In genomic region chr1:1149416-1149815, GRCh38 we compare ENCODE assay signal across 32 cellular contexts. TPM values are rescaled to one million over a fixed set of nuclear protein-coding genes. Genes with fewer than 3 reads are reported as not detected.
"Had no signal": no experiment of that assay in that cellular context is flagged by ENCODE, and none has a peak within 500 bp of the region (broad histone marks: within the 10 kb centered on the region; RNA-seq: fewer than 3 reads in every experiment).

No MANE protein-coding gene starts in this region.

- H3K27ac Mint-ChIP-seq: dendritic cell treated with granulocyte-macrophage colony-stimulating factor and Interleukin-4, amounts not matched to agents 40 ng/mL and 50 ng/mL, for 4 days; nephron; neural progenitor cell; stimulated activated naive CD8-positive, alpha-beta T cell treated with anti-CD3 and anti-CD28 coated beads, Interleukin-15, Interleukin-2, amounts not matched to agents 100 ng/mL and 50 ng/mL, for 24 hours; type B pancreatic cell had no signal

- H3K9me3 ChIP-seq: esophagus muscularis mucosa, lower lobe of right lung, ovary, psoas muscle, sigmoid colon, thyroid gland had no signal

- H2AFZ ChIP-seq: neural progenitor cell had no signal

- H3K4me3 ChIP-seq: esophagus muscularis mucosa, heart right ventricle, lower lobe of right lung, neural progenitor cell, ovary, psoas muscle, sigmoid colon, thyroid gland had no signal

- H3K27ac ChIP-seq: esophagus muscularis mucosa, foreskin keratinocyte, heart right ventricle, lower lobe of right lung, neural progenitor cell, ovary, psoas muscle, sigmoid colon, thyroid gland had no signal

- H3K4me2 ChIP-seq: neural progenitor cell had no signal

- H3K36me3 Mint-ChIP-seq: stimulated activated memory B cell treated with anti-CD40 and anti-IgM and Interleukin-4, amounts not matched to agents 10 μg/mL and 1 μg/mL and 100 μg/mL, for 72 hours; type B pancreatic cell had no signal

- H3K4me1 ChIP-seq: esophagus muscularis mucosa, lower lobe of right lung, neural progenitor cell, psoas muscle, sigmoid colon, thyroid gland had no signal

- H3K27me3 Mint-ChIP-seq: naive thymus-derived CD4-positive, alpha-beta T cell; stimulated activated memory B cell treated with anti-CD40 and anti-IgM and Interleukin-4, amounts not matched to agents 10 μg/mL and 1 μg/mL and 100 μg/mL, for 72 hours; stimulated activated naive CD8-positive, alpha-beta T cell treated with anti-CD3 and anti-CD28 coated beads, Interleukin-15, Interleukin-2, amounts not matched to agents 100 ng/mL and 50 ng/mL, for 24 hours; type B pancreatic cell had no signal

- H3K27me3 ChIP-seq: foreskin keratinocyte, neural progenitor cell, ovary, thyroid gland had no signal

- H3K36me3 ChIP-seq: esophagus muscularis mucosa, heart right ventricle, lower lobe of right lung, neural progenitor cell, ovary, sigmoid colon, thyroid gland had no signal

- DNase-seq: effector memory CD4-positive, alpha-beta T cell; glutamatergic neuron; heart right ventricle; hippocampal formation; kidney glomerular epithelial cell; left ventricle myocardium superior; lower lobe of right lung; naive thymus-derived CD4-positive, alpha-beta T cell; nucleus accumbens; ovary; posterior cingulate gyrus; psoas muscle; right cardiac atrium; sigmoid colon; stimulated activated CD4-positive, alpha-beta T cell treated with anti-CD3 and anti-CD28 coated beads, Interleukin-2, amount 100 ng/mL, for 24 hours; stimulated activated CD4-positive, alpha-beta T cell treated with anti-CD3 and anti-CD28 coated beads, Interleukin-4, amount 100 ng/mL, for 24 hours; thyroid gland had no signal

- H3K4me3 Mint-ChIP-seq: dendritic cell treated with granulocyte-macrophage colony-stimulating factor and Interleukin-4, amounts not matched to agents 40 ng/mL and 50 ng/mL, for 4 days; naive thymus-derived CD4-positive, alpha-beta T cell; nephron; neural progenitor cell; stimulated activated memory B cell treated with anti-CD40 and anti-IgM and Interleukin-4, amounts not matched to agents 10 μg/mL and 1 μg/mL and 100 μg/mL, for 72 hours; stimulated activated naive CD8-positive, alpha-beta T cell treated with anti-CD3 and anti-CD28 coated beads, Interleukin-15, Interleukin-2, amounts not matched to agents 100 ng/mL and 50 ng/mL, for 24 hours; type B pancreatic cell had no signal

- ATAC-seq: left ventricle myocardium superior; naive thymus-derived CD4-positive, alpha-beta T cell; psoas muscle had no signal

RNA-seq across cellular contexts. Expression of gene TTLL10, which starts 24.3 kb away (rescaled TPM):
- total RNA-seq: endothelial cell of umbilical vein, epithelial cell of proximal tubule, fibroblast of lung, foreskin keratinocyte, left ventricle myocardium superior, right cardiac atrium, sigmoid colon, skeletal muscle tissue, temporal lobe, urinary bladder had no signal
- polyA plus RNA-seq: endothelial cell of umbilical vein; fibroblast of lung; naive thymus-derived CD4-positive, alpha-beta T cell; ovary had no signal

RNA-seq across cellular contexts. Expression of gene TNFRSF18, which starts 57.0 kb away (rescaled TPM):
- total RNA-seq: cerebellum, endothelial cell of umbilical vein, temporal lobe, urinary bladder had no signal
- polyA plus RNA-seq: endothelial cell of umbilical vein, fibroblast of lung had no signal
